ENCODE assay signal across 11 cellular contexts in the genomic region with DNA sequence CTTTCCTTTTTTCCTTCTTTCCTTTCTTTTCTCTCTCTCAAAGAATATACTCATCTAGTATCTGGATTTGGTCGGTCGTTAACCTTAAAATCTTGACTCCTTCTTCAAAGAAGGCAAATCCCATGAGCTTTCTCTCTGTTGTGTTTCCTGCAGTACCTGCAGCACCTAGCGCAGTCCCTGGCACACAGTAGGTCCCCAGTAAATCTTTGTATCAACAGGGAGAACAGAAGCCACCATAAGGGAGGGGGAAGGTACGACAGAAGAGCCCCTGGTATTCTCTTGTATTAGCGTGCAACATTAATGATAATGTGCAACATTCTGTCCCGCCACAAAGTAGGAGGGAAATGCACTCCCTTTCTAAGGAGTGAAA.
DNase-seq lines count a peak whose midpoint lies in the region; TF ChIP-seq lines count a peak whose summit lies in the region.
"Had no signal": no experiment of that assay in that cellular context is flagged by ENCODE, and none has a peak within 500 bp of the region (broad histone marks: within the 10 kb centered on the region; RNA-seq: fewer than 3 reads in every experiment).

No MANE protein-coding gene starts in this region.

- intact Hi-C loops in CD14-positive monocyte (cut with micrococcal nuclease) (no loop called here), sigmoid colon (cut with DNase I) (loop anchor here (5.0 kb wide), 1 partner anchor 279 kb away; no protein-coding TSS in a partner anchor)

- H3K9me3 ChIP-seq in sigmoid colon = no peaks in the 10 kb centered on the region

- H3K36me3 ChIP-seq in sigmoid colon = no peaks in the 10 kb centered on the region

- H3K27me3 ChIP-seq in sigmoid colon = no peaks in the 10 kb centered on the region

- no peak for DNase-seq in CD14-positive monocyte (ENCODE audit: low spot score)
- no peak for DNase-seq in sigmoid colon
- DNase-seq in KG1 (lab: John Stamatoyannopoulos, UW) = no peak
- DNase-seq in NOMO-1 treated with DMSO at 0.1 percent for 48 hours (lab: John Stamatoyannopoulos, UW; ENCODE audit: unreplicated experiment) = no peak
- DNase-seq in effector CD4-positive, alpha-beta T cell = no peak
- DNase-seq in RWPE1 (ENCODE audit: low spot score) = no peak
- DNase-seq: activated CD4-positive, alpha-beta T cell treated with anti-CD3 and anti-CD28 coated beads for 4 hours; stimulated activated naive CD4-positive, alpha-beta T cell had no signal

- no peak for TF ChIP-seq CTCF in CD14-positive monocyte (IDR thresholded peaks at IDR 0.05)
- TF ChIP-seq CTCF in WI38 (IDR thresholded peaks at IDR 0.05; ENCODE audit: low read depth, low read length) = no peak
- no peak for TF ChIP-seq CTCF in sigmoid colon (IDR thresholded peaks at IDR 0.05)
- no peak for TF ChIP-seq CTCF in RWPE1 (conservative IDR thresholded peaks at IDR 0.05; ENCODE audit: low read depth)

- TF ChIP-seq POLR2A in sigmoid colon (IDR thresholded peaks at IDR 0.05) = no peak

- H3K27ac ChIP-seq in sigmoid colon (peak overlapping the region; percentile 79 to 86 (median 82)), RWPE1 (no peak overlapping the region)

- peak overlapping the region; percentile 59; the same call in 1 of the 2 replicates for H3K4me3 ChIP-seq in WI38 (ENCODE audit: low read depth, low read length)
- peak overlapping the region; percentile 42 for H3K4me3 ChIP-seq in iPS-11a (ENCODE audit: low read depth, low read length)
- peak overlapping the region; percentile 48 to 61 (median 56) for H3K4me3 ChIP-seq in sigmoid colon
- H3K4me3 ChIP-seq: GM12878 had no signal

- peaks cover 27% of the 10 kb centered on the region for H3K4me1 Mint-ChIP-seq in CD14-positive monocyte

- peaks cover 0 to 19% (median 3%) of the 10 kb centered on the region in 7 donors for H3K9me3 Mint-ChIP-seq in CD14-positive monocyte

- no peak for TF ChIP-seq EP300 in sigmoid colon (IDR thresholded peaks at IDR 0.05)

- peak overlapping the region in 3 of 7 donors; percentile 31 to 69 (median 31) for H3K27ac Mint-ChIP-seq in CD14-positive monocyte

- peaks cover 0 to 32% (median 11%) of the 10 kb centered on the region in 4 donors for H3K4me1 ChIP-seq in sigmoid colon

- H3K4me3 Mint-ChIP-seq in CD14-positive monocyte = peak overlapping the region; percentile 76 to 82

- peaks cover 24 to 29% (median 28%) of the 10 kb centered on the region in 3 donors for H3K27me3 Mint-ChIP-seq in CD14-positive monocyte (ENCODE audit: low read depth in 3 of 3)

- CTCF ChIA-PET in RWPE1 (lab: Yijun Ruan, JAX) = no interaction called here

- POLR2A ChIA-PET in RWPE1 (lab: Yijun Ruan, JAX; ENCODE audit: low non-redundant PET) = no interaction called here

- no peaks in the 10 kb centered on the region for H3K36me3 Mint-ChIP-seq in CD14-positive monocyte

- WGBS in sigmoid colon, 2 donors = 63 to 83% methylated on average over 6 of the region's 6 CpGs
